ENCODE assay signal across 1 cellular context in genomic region chr19:6414033-6414643, GRCh38.
TF ChIP-seq lines count a peak whose summit lies in the region.

No MANE protein-coding gene starts in this region.

TF ChIP-seq in GM12878, 131 proteins besides CTCF, POLR2A, EP300 and RAD21:
- TF ChIP-seq, protein P1, sequence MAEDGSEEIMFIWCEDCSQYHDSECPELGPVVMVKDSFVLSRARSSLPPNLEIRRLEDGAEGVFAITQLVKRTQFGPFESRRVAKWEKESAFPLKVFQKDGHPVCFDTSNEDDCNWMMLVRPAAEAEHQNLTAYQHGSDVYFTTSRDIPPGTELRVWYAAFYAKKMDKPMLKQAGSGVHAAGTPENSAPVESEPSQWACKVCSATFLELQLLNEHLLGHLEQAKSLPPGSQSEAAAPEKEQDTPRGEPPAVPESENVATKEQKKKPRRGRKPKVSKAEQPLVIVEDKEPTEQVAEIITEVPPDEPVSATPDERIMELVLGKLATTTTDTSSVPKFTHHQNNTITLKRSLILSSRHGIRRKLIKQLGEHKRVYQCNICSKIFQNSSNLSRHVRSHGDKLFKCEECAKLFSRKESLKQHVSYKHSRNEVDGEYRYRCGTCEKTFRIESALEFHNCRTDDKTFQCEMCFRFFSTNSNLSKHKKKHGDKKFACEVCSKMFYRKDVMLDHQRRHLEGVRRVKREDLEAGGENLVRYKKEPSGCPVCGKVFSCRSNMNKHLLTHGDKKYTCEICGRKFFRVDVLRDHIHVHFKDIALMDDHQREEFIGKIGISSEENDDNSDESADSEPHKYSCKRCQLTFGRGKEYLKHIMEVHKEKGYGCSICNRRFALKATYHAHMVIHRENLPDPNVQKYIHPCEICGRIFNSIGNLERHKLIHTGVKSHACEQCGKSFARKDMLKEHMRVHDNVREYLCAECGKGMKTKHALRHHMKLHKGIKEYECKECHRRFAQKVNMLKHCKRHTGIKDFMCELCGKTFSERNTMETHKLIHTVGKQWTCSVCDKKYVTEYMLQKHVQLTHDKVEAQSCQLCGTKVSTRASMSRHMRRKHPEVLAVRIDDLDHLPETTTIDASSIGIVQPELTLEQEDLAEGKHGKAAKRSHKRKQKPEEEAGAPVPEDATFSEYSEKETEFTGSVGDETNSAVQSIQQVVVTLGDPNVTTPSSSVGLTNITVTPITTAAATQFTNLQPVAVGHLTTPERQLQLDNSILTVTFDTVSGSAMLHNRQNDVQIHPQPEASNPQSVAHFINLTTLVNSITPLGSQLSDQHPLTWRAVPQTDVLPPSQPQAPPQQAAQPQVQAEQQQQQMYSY (CRISPR knock-in tag; IDR thresholded peaks at IDR 0.05): no peak
